Comparison of ENCODE assay signal across 7 cellular contexts in genomic region chr14:31420319-31421081, GRCh38.
A peak's percentile ranks its signal among the peaks of the same experiment; 100 is the strongest.
DNase-seq lines count a peak whose midpoint lies in the region; ATAC-seq lines count a peak whose summit lies in the region.

HEATR5A (minus strand) TSS chr14:31420550; CDS start chr14:31402975, 17,575 bp downstream.

- peak; percentile 99 for DNase-seq in NCI-H2029 treated with DMSO at 0.1 percent for 48 hours (lab: John Stamatoyannopoulos, UW)
- peak; percentile 91 for DNase-seq in T-helper 9 cell
- peak; percentile 99 for DNase-seq in astrocyte of the hippocampus (ENCODE audit: low read depth, low spot score)
- DNase-seq in hippocampal formation (lab: John Stamatoyannopoulos, UW) = peak; percentile 90 to 92
- peak; percentile 95 for DNase-seq in retina

- peak; percentile 96 for ATAC-seq in GM18511 (IDR thresholded peaks at IDR 0.05; ENCODE audit: unreplicated experiment)
- ATAC-seq in HG03025 (IDR thresholded peaks at IDR 0.05; ENCODE audit: low FRiP score, unreplicated experiment) = peak; percentile 98

Comparison
In these comparisons a context has a peak if more than half of its experiments do, and no peak if none do; other contexts are left out.
1. Peak in every context shown above with its lines: DNase-seq and ATAC-seq.